Comparison of ENCODE assay signal across 18 cellular contexts in the genomic region with DNA sequence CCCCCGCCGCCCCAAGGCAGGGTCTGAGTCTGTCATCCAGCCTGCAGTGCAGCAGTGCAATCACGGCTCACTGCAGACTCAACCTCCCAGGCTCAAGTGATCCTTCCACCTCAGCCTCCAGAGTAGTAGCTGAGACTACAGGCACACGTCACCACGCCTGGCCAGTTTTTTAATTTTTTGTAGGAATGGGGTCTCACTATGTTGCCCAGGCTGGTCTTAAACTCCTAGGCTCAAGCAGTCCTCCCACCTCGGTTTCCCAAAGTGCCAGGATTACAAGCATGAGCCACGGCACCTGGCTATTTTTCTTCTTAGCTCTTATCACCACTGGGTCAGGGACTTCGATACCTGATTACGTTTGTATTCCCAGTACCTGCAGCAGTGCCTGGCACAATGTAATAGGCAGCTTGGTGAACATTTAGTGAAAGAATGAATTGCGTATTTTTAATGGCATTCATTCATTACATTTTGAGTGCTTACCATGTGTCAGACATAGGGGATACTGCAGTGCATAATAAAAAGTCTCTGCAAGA. TPM values are rescaled to one million over a fixed set of nuclear protein-coding genes. Genes with fewer than 3 reads are reported as not detected.
A peak's percentile ranks its signal among the peaks of the same experiment; 100 is the strongest.
DNase-seq lines count a peak whose midpoint lies in the region; ATAC-seq and TF ChIP-seq lines count a peak whose summit lies in the region.
"Had no signal": no experiment of that assay in that cellular context is flagged by ENCODE, and none has a peak within 500 bp of the region (broad histone marks: within the 10 kb centered on the region; RNA-seq: fewer than 3 reads in every experiment).

No MANE protein-coding gene starts in this region.

- no peak overlapping the region for H3K4me3 Mint-ChIP-seq in activated CD4-positive, alpha-beta T cell treated with anti-CD3 and anti-CD28 coated beads for 36 hours
- H3K4me3 Mint-ChIP-seq in Caco-2 (ENCODE audit: unreplicated experiment): no peak overlapping the region
- peak overlapping the region; percentile 61 for H3K4me3 Mint-ChIP-seq in activated T-helper 17 cell treated with anti-CD3 and anti-CD28 coated beads, Interleukin-2, amount 50 U/mL, for 72 hours
- H3K4me3 Mint-ChIP-seq in naive thymus-derived CD8-positive, alpha-beta T cell: peak overlapping the region in 7 of 10 donors; percentile 11 to 65 (median 33)

- POLR2A ChIA-PET in activated CD4-positive, alpha-beta T cell treated with anti-CD3 and anti-CD28 coated beads for 36 hours (lab: Charles Lee): no interaction called here
- POLR2A ChIA-PET in Caco-2 (lab: Charles Lee): no interaction called here
- POLR2A ChIA-PET in naive thymus-derived CD8-positive, alpha-beta T cell (lab: Charles Lee): no interaction called here
- POLR2A ChIA-PET in HEK293T (lab: Yijun Ruan, JAX): no interaction called here

- no peaks in the 10 kb centered on the region for H3K27me3 Mint-ChIP-seq in activated CD4-positive, alpha-beta T cell treated with anti-CD3 and anti-CD28 coated beads for 36 hours
- no peaks in the 10 kb centered on the region for H3K27me3 Mint-ChIP-seq in Caco-2 (ENCODE audit: insufficient read depth, unreplicated experiment)
- no peaks in the 10 kb centered on the region for H3K27me3 Mint-ChIP-seq in activated T-helper 17 cell treated with anti-CD3 and anti-CD28 coated beads, Interleukin-2, amount 50 U/mL, for 72 hours
- no peaks in the 10 kb centered on the region for H3K27me3 Mint-ChIP-seq in naive thymus-derived CD8-positive, alpha-beta T cell

- H3K36me3 ChIP-seq in Caco-2 (ENCODE audit: control insufficient read depth, insufficient read depth, low read length): no peaks in the 10 kb centered on the region; the same call in 1 of the 2 replicates
- H3K36me3 ChIP-seq: lower lobe of right lung, upper lobe of left lung had no signal

- H3K4me1 Mint-ChIP-seq in activated CD4-positive, alpha-beta T cell treated with anti-CD3 and anti-CD28 coated beads for 36 hours: peaks cover 82% of the 10 kb centered on the region
- peaks cover 35% of the 10 kb centered on the region for H3K4me1 Mint-ChIP-seq in Caco-2 (ENCODE audit: low read depth, unreplicated experiment)
- H3K4me1 Mint-ChIP-seq in activated T-helper 17 cell treated with anti-CD3 and anti-CD28 coated beads, Interleukin-2, amount 50 U/mL, for 72 hours: peaks cover 56% of the 10 kb centered on the region
- peaks cover 56 to 95% (median 82%) of the 10 kb centered on the region in 4 donors for H3K4me1 Mint-ChIP-seq in naive thymus-derived CD8-positive, alpha-beta T cell

- no peak for DNase-seq in activated CD4-positive, alpha-beta T cell treated with anti-CD3 and anti-CD28 coated beads for 36 hours
- DNase-seq in activated CD4-positive, alpha-beta T cell treated with anti-CD3 and anti-CD28 coated beads for 4 hours: no peak
- no peak for DNase-seq in Caco-2
- no peak for DNase-seq in naive thymus-derived CD8-positive, alpha-beta T cell
- DNase-seq in HEK293T (ENCODE audit: extremely low spot score): no peak
- no peak for DNase-seq in stimulated activated CD4-positive, alpha-beta T cell treated with anti-CD3 and anti-CD28 coated beads, Interleukin-4, amount 100 ng/mL, for 4 hours
- DNase-seq in NOMO-1 (lab: John Stamatoyannopoulos, UW; ENCODE audit: unreplicated experiment in 2 of 2): no peak
- DNase-seq: BE2C, DMS53, dorsolateral prefrontal cortex, GM23248, lower lobe of right lung, NCI-H1092, NCI-H526, psoas muscle, upper lobe of left lung had no signal

- no peaks in the 10 kb centered on the region for H3K27me3 ChIP-seq in Caco-2 (replicated peaks; ENCODE audit: control insufficient read depth, insufficient read depth, low read length)
- H3K27me3 ChIP-seq: BE2C, dorsolateral prefrontal cortex, upper lobe of left lung had no signal

- no peak for TF ChIP-seq CTCF in Caco-2 (IDR thresholded peaks at IDR 0.05; ENCODE audit: insufficient read depth in 1 of 2, low read depth in 1 of 2, low read length in 1 of 2, severe bottlenecking in 1 of 2, unreplicated experiment in 1 of 2)

- H3K36me3 Mint-ChIP-seq in activated CD4-positive, alpha-beta T cell treated with anti-CD3 and anti-CD28 coated beads for 36 hours (ENCODE audit: low read depth): peaks cover 24% of the 10 kb centered on the region
- H3K36me3 Mint-ChIP-seq in Caco-2 (ENCODE audit: insufficient read depth, unreplicated experiment): peaks cover 35% of the 10 kb centered on the region
- peaks cover 44% of the 10 kb centered on the region for H3K36me3 Mint-ChIP-seq in activated T-helper 17 cell treated with anti-CD3 and anti-CD28 coated beads, Interleukin-2, amount 50 U/mL, for 72 hours (ENCODE audit: low read depth)
- H3K36me3 Mint-ChIP-seq in naive thymus-derived CD8-positive, alpha-beta T cell: peaks cover 0 to 10% (median 0%) of the 10 kb centered on the region in 3 donors

- peaks cover 18% of the 10 kb centered on the region; the same call in 1 of the 2 replicates for H3K4me1 ChIP-seq in Caco-2

- no peak for ATAC-seq in activated CD4-positive, alpha-beta T cell treated with anti-CD3 and anti-CD28 coated beads for 36 hours
- ATAC-seq in activated T-helper 17 cell treated with anti-CD3 and anti-CD28 coated beads, Interleukin-2, amount 50 U/mL, for 72 hours (replicated peaks): no peak
- no peak for ATAC-seq in naive thymus-derived CD8-positive, alpha-beta T cell
- ATAC-seq: esophagus mucosa, lower lobe of right lung, psoas muscle had no signal

- no peaks in the 10 kb centered on the region for H3K9me3 Mint-ChIP-seq in activated CD4-positive, alpha-beta T cell treated with anti-CD3 and anti-CD28 coated beads for 36 hours (ENCODE audit: low read depth)
- no peaks in the 10 kb centered on the region for H3K9me3 Mint-ChIP-seq in Caco-2 (ENCODE audit: unreplicated experiment)
- no peaks in the 10 kb centered on the region for H3K9me3 Mint-ChIP-seq in activated T-helper 17 cell treated with anti-CD3 and anti-CD28 coated beads, Interleukin-2, amount 50 U/mL, for 72 hours
- no peaks in the 10 kb centered on the region for H3K9me3 Mint-ChIP-seq in naive thymus-derived CD8-positive, alpha-beta T cell

- intact Hi-C loops in activated CD4-positive, alpha-beta T cell treated with anti-CD3 and anti-CD28 coated beads for 36 hours (cut with DNase I, micrococcal nuclease): no loop called here
- intact Hi-C loops in Caco-2 (cut with micrococcal nuclease; ENCODE audit: unreplicated experiment): no loop called here

- no peaks in the 10 kb centered on the region for H3K9me3 ChIP-seq in Caco-2
- H3K9me3 ChIP-seq: BE2C, lower lobe of right lung, psoas muscle, upper lobe of left lung had no signal

- CTCF ChIA-PET in activated CD4-positive, alpha-beta T cell treated with anti-CD3 and anti-CD28 coated beads for 36 hours (lab: Charles Lee): no interaction called here
- CTCF ChIA-PET in Caco-2 (lab: Charles Lee) (no interaction called here), HEK293T (lab: Yijun Ruan, JAX) (no interaction called here)

- peak overlapping the region; percentile 82 for H3K27ac Mint-ChIP-seq in activated CD4-positive, alpha-beta T cell treated with anti-CD3 and anti-CD28 coated beads for 36 hours
- peak overlapping the region; percentile 2 for H3K27ac Mint-ChIP-seq in Caco-2 (ENCODE audit: unreplicated experiment)
- H3K27ac Mint-ChIP-seq in activated T-helper 17 cell treated with anti-CD3 and anti-CD28 coated beads, Interleukin-2, amount 50 U/mL, for 72 hours: peak overlapping the region; percentile 33
- H3K27ac Mint-ChIP-seq in naive thymus-derived CD8-positive, alpha-beta T cell: peak overlapping the region; percentile 7 to 79 (median 60)

- BruUV-seq in Caco-2 (replicated peaks; lab: Mats Ljungman, UMichigan): no TSS peak

- no peak overlapping the region for H3K4me3 ChIP-seq in Caco-2 (ENCODE audit: low read depth, low read length)
- H3K4me3 ChIP-seq: dorsolateral prefrontal cortex, GM23248, lower lobe of right lung, psoas muscle, upper lobe of left lung had no signal

TF ChIP-seq in HEK293T, 16 proteins besides CTCF, POLR2A, EP300 and RAD21:
- TF ChIP-seq CTBP1 (IDR thresholded peaks at IDR 0.05; ENCODE audit: borderline replicate concordance): no peak
- no peak for TF ChIP-seq SP1 (IDR thresholded peaks at IDR 0.05)
- no peak for TF ChIP-seq ZNF384 (IDR thresholded peaks at IDR 0.05)
- TF ChIP-seq ARNT (IDR thresholded peaks at IDR 0.05): no peak
- no peak for TF ChIP-seq FOXK2 (IDR thresholded peaks at IDR 0.05)
- no peak for TF ChIP-seq FOXA1 (IDR thresholded peaks at IDR 0.05)
- no peak for TF ChIP-seq TARDBP (IDR thresholded peaks at IDR 0.05)
- TF ChIP-seq FOXM1 (IDR thresholded peaks at IDR 0.05; ENCODE audit: borderline replicate concordance): no peak
- TF ChIP-seq BHLHE40 (IDR thresholded peaks at IDR 0.05; ENCODE audit: borderline replicate concordance): no peak
- TF ChIP-seq LEF1 (IDR thresholded peaks at IDR 0.05; ENCODE audit: borderline replicate concordance): no peak
- no peak for TF ChIP-seq SUZ12 (IDR thresholded peaks at IDR 0.05)
- TF ChIP-seq ELF4 (IDR thresholded peaks at IDR 0.05): no peak
- no peak for TF ChIP-seq HDGF (IDR thresholded peaks at IDR 0.05; ENCODE audit: borderline replicate concordance)
TF ChIP-seq in HEK293T: peak in this region for 0.

RNA-seq across cellular contexts. Expression of gene LARP1, which starts 10.3 kb away (rescaled TPM):
- 100 to 1,000 TPM; 225 to 339 TPM for total RNA-seq in activated CD4-positive, alpha-beta T cell treated with anti-CD3 and anti-CD28 coated beads for 36 hours
- total RNA-seq in Caco-2 (2022): 357 and 372 TPM in 2 replicates
- total RNA-seq in activated T-helper 17 cell treated with anti-CD3 and anti-CD28 coated beads, Interleukin-2, amount 50 U/mL, for 72 hours: 100 to 1,000 TPM; 121 to 242 TPM
- 100 to 1,000 TPM; 177 to 180 TPM for total RNA-seq in naive thymus-derived CD8-positive, alpha-beta T cell
- 10 to 100 TPM; 10.9 to 29.4 (median 13.8) TPM for polyA plus RNA-seq in naive thymus-derived CD8-positive, alpha-beta T cell

Comparison
In these comparisons a context has a peak if more than half of its experiments do, and no peak if none do; other contexts are left out.
1. H3K27ac Mint-ChIP-seq: peak in every context shown above with its lines; median percentile 82 in activated CD4-positive, alpha-beta T cell treated with anti-CD3 and anti-CD28 coated beads for 36 hours; 60 in naive thymus-derived CD8-positive, alpha-beta T cell; 33 in activated T-helper 17 cell treated with anti-CD3 and anti-CD28 coated beads, Interleukin-2, amount 50 U/mL, for 72 hours; 2 in Caco-2.
2. H3K4me3 Mint-ChIP-seq: peak in activated T-helper 17 cell treated with anti-CD3 and anti-CD28 coated beads, Interleukin-2, amount 50 U/mL, for 72 hours (single experiment) and naive thymus-derived CD8-positive, alpha-beta T cell (7 of 10); none in activated CD4-positive, alpha-beta T cell treated with anti-CD3 and anti-CD28 coated beads for 36 hours (single experiment) and Caco-2 (single experiment).